In the genomic region with DNA sequence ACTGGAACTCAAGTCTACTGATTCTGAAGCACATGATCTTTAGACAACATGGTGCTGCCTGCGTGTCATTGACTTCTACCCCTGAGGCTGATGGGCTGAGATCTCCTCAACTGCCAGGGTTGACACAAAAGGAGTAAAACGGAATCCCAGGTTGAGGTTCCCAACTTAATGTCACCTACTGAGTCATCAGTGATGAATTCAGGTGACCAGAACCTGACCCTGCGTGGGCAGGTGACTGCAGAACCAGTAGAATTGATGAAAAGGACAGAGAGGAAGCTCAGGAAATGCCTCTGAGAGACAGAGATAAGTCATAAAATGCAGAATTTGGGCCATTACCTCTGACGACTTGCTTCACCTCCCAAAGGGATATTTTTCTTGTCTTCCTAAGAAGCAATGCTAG, we compare ENCODE assay signal across 1 cellular context.
TF ChIP-seq lines count a peak whose summit lies in the region.

No MANE protein-coding gene starts in this region.

TF ChIP-seq in GM23338, 12 proteins besides CTCF, POLR2A, EP300 and RAD21 (continued from another document):
- TF ChIP-seq, protein P1, sequence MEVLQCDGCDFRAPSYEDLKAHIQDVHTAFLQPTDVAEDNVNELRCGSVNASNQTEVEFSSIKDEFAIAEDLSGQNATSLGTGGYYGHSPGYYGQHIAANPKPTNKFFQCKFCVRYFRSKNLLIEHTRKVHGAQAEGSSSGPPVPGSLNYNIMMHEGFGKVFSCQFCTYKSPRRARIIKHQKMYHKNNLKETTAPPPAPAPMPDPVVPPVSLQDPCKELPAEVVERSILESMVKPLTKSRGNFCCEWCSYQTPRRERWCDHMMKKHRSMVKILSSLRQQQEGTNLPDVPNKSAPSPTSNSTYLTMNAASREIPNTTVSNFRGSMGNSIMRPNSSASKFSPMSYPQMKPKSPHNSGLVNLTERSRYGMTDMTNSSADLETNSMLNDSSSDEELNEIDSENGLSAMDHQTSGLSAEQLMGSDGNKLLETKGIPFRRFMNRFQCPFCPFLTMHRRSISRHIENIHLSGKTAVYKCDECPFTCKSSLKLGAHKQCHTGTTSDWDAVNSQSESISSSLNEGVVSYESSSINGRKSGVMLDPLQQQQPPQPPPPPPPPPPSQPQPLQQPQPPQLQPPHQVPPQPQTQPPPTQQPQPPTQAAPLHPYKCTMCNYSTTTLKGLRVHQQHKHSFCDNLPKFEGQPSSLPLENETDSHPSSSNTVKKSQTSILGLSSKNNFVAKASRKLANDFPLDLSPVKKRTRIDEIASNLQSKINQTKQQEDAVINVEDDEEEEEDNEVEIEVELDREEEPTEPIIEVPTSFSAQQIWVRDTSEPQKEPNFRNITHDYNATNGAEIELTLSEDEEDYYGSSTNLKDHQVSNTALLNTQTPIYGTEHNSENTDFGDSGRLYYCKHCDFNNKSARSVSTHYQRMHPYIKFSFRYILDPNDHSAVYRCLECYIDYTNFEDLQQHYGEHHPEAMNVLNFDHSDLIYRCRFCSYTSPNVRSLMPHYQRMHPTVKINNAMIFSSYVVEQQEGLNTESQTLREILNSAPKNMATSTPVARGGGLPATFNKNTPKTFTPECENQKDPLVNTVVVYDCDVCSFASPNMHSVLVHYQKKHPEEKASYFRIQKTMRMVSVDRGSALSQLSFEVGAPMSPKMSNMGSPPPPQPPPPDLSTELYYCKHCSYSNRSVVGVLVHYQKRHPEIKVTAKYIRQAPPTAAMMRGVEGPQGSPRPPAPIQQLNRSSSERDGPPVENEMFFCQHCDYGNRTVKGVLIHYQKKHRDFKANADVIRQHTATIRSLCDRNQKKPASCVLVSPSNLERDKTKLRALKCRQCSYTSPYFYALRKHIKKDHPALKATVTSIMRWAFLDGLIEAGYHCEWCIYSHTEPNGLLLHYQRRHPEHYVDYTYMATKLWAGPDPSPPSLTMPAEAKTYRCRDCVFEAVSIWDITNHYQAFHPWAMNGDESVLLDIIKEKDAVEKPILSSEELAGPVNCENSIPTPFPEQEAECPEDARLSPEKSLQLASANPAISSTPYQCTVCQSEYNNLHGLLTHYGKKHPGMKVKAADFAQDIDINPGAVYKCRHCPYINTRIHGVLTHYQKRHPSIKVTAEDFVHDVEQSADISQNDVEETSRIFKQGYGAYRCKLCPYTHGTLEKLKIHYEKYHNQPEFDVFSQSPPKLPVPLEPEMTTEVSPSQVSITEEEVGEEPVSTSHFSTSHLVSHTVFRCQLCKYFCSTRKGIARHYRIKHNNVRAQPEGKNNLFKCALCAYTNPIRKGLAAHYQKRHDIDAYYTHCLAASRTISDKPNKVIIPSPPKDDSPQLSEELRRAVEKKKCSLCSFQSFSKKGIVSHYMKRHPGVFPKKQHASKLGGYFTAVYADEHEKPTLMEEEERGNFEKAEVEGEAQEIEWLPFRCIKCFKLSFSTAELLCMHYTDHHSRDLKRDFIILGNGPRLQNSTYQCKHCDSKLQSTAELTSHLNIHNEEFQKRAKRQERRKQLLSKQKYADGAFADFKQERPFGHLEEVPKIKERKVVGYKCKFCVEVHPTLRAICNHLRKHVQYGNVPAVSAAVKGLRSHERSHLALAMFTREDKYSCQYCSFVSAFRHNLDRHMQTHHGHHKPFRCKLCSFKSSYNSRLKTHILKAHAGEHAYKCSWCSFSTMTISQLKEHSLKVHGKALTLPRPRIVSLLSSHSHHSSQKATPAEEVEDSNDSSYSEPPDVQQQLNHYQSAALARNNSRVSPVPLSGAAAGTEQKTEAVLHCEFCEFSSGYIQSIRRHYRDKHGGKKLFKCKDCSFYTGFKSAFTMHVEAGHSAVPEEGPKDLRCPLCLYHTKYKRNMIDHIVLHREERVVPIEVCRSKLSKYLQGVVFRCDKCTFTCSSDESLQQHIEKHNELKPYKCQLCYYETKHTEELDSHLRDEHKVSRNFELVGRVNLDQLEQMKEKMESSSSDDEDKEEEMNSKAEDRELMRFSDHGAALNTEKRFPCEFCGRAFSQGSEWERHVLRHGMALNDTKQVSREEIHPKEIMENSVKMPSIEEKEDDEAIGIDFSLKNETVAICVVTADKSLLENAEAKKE (CRISPR knock-in tag; IDR thresholded peaks at IDR 0.05) = no peak
- TF ChIP-seq POLR2AphosphoS5 (IDR thresholded peaks at IDR 0.05; ENCODE audit: low read depth) = no peak
